In the genomic region with DNA sequence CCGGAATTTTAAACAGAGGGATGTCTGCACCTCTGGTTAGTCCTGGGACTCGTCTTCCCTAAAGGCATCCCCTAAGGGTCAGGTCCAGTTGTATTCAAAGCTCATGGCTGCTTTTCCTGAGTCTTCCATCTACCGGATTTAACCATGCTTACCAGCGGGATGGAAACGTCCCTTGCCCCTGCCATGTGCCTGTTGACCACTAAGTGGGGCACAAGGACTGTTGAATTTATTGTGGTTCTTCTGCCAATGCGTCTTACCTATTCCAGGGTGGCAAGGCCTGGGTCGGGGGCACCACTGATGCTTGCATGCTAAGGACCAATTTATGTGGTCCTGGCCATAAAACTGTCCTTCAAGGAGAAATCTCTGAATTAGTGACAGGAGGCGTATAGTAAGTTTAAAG, we compare ENCODE assay signal across 11 cellular contexts. TPM values are rescaled to one million over a fixed set of nuclear protein-coding genes. Genes with fewer than 3 reads are reported as not detected.
DNase-seq lines count a peak whose midpoint lies in the region; FAIRE-seq and TF ChIP-seq lines count a peak whose summit lies in the region.
"Had no signal": no experiment of that assay in that cellular context is flagged by ENCODE, and none has a peak within 500 bp of the region (broad histone marks: within the 10 kb centered on the region; RNA-seq: fewer than 3 reads in every experiment).

No MANE protein-coding gene starts in this region.

- FAIRE-seq in GM19239 (lab: Jason Lieb, UNC): no peak

- H3K9me3 ChIP-seq in osteoblast (ENCODE audit: low read depth, low read length): no peaks in the 10 kb centered on the region
- H3K9me3 ChIP-seq in MG63: no peaks in the 10 kb centered on the region
- H3K9me3 ChIP-seq: breast epithelium, mucosa of descending colon had no signal

- DNase-seq in NCI-H82 (lab: John Stamatoyannopoulos, UW) (peak; percentile 50), NCI-H82 treated with DMSO at 0.1 percent for 48 hours (lab: John Stamatoyannopoulos, UW; ENCODE audit: unreplicated experiment) (no peak), LoVo (ENCODE audit: low spot score) (peak; percentile 5), amniotic epithelial cell (ENCODE audit: low read depth) (peak; percentile 2), osteoblast (ENCODE audit: insufficient read length, low spot score, missing footprints) (no peak), MG63 (no peak), NCI-H345 treated with DMSO at 0.1 percent for 48 hours (lab: John Stamatoyannopoulos, UW; ENCODE audit: unreplicated experiment) (no peak), GM19239 (ENCODE audit: insufficient read length, low spot score) (no peak)
- DNase-seq: mucosa of descending colon had no signal

- H3K36me3 ChIP-seq in osteoblast (ENCODE audit: insufficient read depth, low read length): no peaks in the 10 kb centered on the region
- H3K36me3 ChIP-seq in MG63: no peaks in the 10 kb centered on the region; the same call in 1 of the 2 replicates
- H3K36me3 ChIP-seq: breast epithelium, SJCRH30 had no signal

- H3K27me3 ChIP-seq in osteoblast (ENCODE audit: insufficient read depth, low read length) (no peaks in the 10 kb centered on the region), MG63 (no peaks in the 10 kb centered on the region)
- H3K27me3 ChIP-seq: breast epithelium, SJCRH30 had no signal

- no peaks in the 10 kb centered on the region for H3K4me1 ChIP-seq in osteoblast (ENCODE audit: insufficient read depth, low read length)
- H3K4me1 ChIP-seq: breast epithelium, SJCRH30 had no signal

- no peak overlapping the region for H3K27ac ChIP-seq in osteoblast (ENCODE audit: low read depth, low read length)
- H3K27ac ChIP-seq: breast epithelium, SJCRH30 had no signal

- H3K4me2 ChIP-seq in osteoblast (ENCODE audit: insufficient read depth, low read length): no peak overlapping the region

- no peaks in the 10 kb centered on the region for H3K79me2 ChIP-seq in osteoblast (ENCODE audit: insufficient read depth, low read length)

- no peaks in the 10 kb centered on the region for H4K20me1 ChIP-seq in osteoblast (ENCODE audit: insufficient read depth, low read length)

- no peak overlapping the region for H2AFZ ChIP-seq in osteoblast (ENCODE audit: low read length)

- H3K4me3 ChIP-seq in osteoblast (ENCODE audit: insufficient read depth, low read length): no peak overlapping the region
- no peak overlapping the region for H3K4me3 ChIP-seq in MG63
- H3K4me3 ChIP-seq: breast epithelium, mucosa of descending colon, SJCRH30 had no signal

- peak; percentile 39 for TF ChIP-seq CTCF in osteoblast (IDR thresholded peaks at IDR 0.05; ENCODE audit: extremely low read depth, low read depth, low read length)

RNA-seq across cellular contexts. Expression of a gene that starts 25.6 kb away (rescaled TPM):
- total RNA-seq in osteoblast: 10.3 and 10.5 TPM in 2 replicates
- total RNA-seq in MG63 (2014; rRNA removed; shearing (Covaris generic); ENCODE audit: low replicate concordance): 6.1 and 12.4 TPM in 2 replicates

Comparison
In these comparisons a context has a peak if more than half of its experiments do, and no peak if none do; other contexts are left out.
1. DNase-seq: peak in NCI-H82 (single experiment), LoVo (single experiment) and amniotic epithelial cell (single experiment); none in NCI-H82 treated with DMSO at 0.1 percent for 48 hours (single experiment), osteoblast (single experiment), MG63 (single experiment), NCI-H345 treated with DMSO at 0.1 percent for 48 hours (single experiment) and GM19239 (single experiment).